4 cellular contexts compared by ENCODE assay signal in the genomic region with DNA sequence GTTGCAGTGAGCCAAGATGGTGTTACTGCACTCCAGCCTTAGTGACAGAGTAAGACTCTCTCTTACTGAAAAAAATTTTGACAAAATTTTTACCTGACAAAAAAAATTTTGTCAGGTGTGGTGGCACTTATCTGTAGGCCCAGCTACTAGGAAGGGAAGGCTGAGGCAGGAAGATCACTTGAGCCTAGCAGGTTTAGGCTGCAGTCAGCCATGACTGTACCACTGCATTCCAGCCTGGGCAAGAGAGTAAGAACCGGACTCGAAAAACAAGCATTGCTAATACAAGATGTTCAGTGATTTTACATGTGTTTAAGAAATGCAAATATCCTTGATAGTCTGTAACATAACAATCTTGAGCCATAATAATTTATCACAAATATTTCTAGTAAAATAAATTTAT.
"Had no signal": no experiment of that assay in that cellular context is flagged by ENCODE, and none has a peak within 500 bp of the region (broad histone marks: within the 10 kb centered on the region; RNA-seq: fewer than 3 reads in every experiment).

No MANE protein-coding gene starts in this region.

- H3K9me3 Mint-ChIP-seq: GM23338, H9 had no signal

- DNase-seq: H9, HCEC 1CT, IMR-90 had no signal

- H3K4me1 Mint-ChIP-seq: GM23338, H9 had no signal

- H3K27ac Mint-ChIP-seq: GM23338 had no signal

- ATAC-seq: GM23338 had no signal

- H3K4me3 Mint-ChIP-seq: GM23338, H9 had no signal

- H3K4me3 ChIP-seq: GM23338 had no signal
